In genomic region chr17:82698974-82699442, GRCh38 we compare ENCODE assay signal across 1 cellular context.
TF ChIP-seq lines count a peak whose summit lies in the region.

No MANE protein-coding gene starts in this region.

TF ChIP-seq in K562, 482 proteins besides CTCF, POLR2A, EP300 and RAD21 (continued from another document and continues in another):
- TF ChIP-seq ZNF232 (CRISPR knock-in tag; IDR thresholded peaks at IDR 0.05) (peak; percentile 59; the same call in 1 of the 2 replicates), ZNF3 (CRISPR knock-in tag; IDR thresholded peaks at IDR 0.05) (no peak), KDM4B (IDR thresholded peaks at IDR 0.05; ENCODE audit: borderline replicate concordance in 2 of 2, low read depth in 1 of 2) (no peak), ZNF696 (CRISPR knock-in tag; conservative IDR thresholded peaks at IDR 0.05) (no peak), ZBTB17 (CRISPR knock-in tag; IDR thresholded peaks at IDR 0.05) (no peak), ZNF75A (CRISPR knock-in tag; IDR thresholded peaks at IDR 0.05) (no peak), ZFX (CRISPR knock-in tag; IDR thresholded peaks at IDR 0.05) (peak; percentile 58; the same call in 1 of the 2 replicates), KDM1A (IDR thresholded peaks at IDR 0.05) (peak in 1 of 2 experiments; percentile 94; a peak in 2 of 4 replicates), RUNX1 (IDR thresholded peaks at IDR 0.05; ENCODE audit: low read depth) (no peak), SETDB1 (IDR thresholded peaks at IDR 0.05; ENCODE audit: low read length) (no peak), RERE (CRISPR knock-in tag; IDR thresholded peaks at IDR 0.05; ENCODE audit: borderline replicate concordance) (no peak), TCF7 (IDR thresholded peaks at IDR 0.05; ENCODE audit: borderline replicate concordance) (no peak), ZSCAN29 (IDR thresholded peaks at IDR 0.05) (no peak), HEY1 (CRISPR knock-in tag; IDR thresholded peaks at IDR 0.05; ENCODE audit: borderline replicate concordance) (no peak), PHB (CRISPR knock-in tag; IDR thresholded peaks at IDR 0.05) (no peak), ZNF695 (CRISPR knock-in tag; IDR thresholded peaks at IDR 0.05) (no peak), CTCFL (IDR thresholded peaks at IDR 0.05; ENCODE audit: borderline replicate concordance, insufficient read depth, low read depth, low read length, poor library complexity, severe bottlenecking) (no peak), CBX8 (IDR thresholded peaks at IDR 0.05; ENCODE audit: borderline replicate concordance, extremely low read depth, low read depth, low read length, poor library complexity, severe bottlenecking) (no peak), NR1H2 (CRISPR knock-in tag; IDR thresholded peaks at IDR 0.05) (no peak), HBP1 (CRISPR knock-in tag; IDR thresholded peaks at IDR 0.05) (no peak), HNRNPL (IDR thresholded peaks at IDR 0.05; ENCODE audit: low read depth, low read length) (no peak), FOXP4 (CRISPR knock-in tag; IDR thresholded peaks at IDR 0.05; ENCODE audit: borderline replicate concordance) (no peak), MNT (conservative IDR thresholded peaks at IDR 0.05) (peak; percentile 57 to 87), ZNF280A (IDR thresholded peaks at IDR 0.05; ENCODE audit: low read depth, partially characterized antibody) (no peak), HNRNPLL (IDR thresholded peaks at IDR 0.05; ENCODE audit: low read depth, low read length, poor library complexity, severe bottlenecking) (no peak), KLF10 (CRISPR knock-in tag; IDR thresholded peaks at IDR 0.05) (no peak), KDM2B (CRISPR knock-in tag; IDR thresholded peaks at IDR 0.05) (0 out of 2 replicates have a peak, but pooled peaks have one; percentile 39), ILF3 (IDR thresholded peaks at IDR 0.05; ENCODE audit: borderline replicate concordance) (no peak), MTA1 (IDR thresholded peaks at IDR 0.05; ENCODE audit: borderline replicate concordance) (no peak), NKRF (IDR thresholded peaks at IDR 0.05; ENCODE audit: borderline replicate concordance) (0 out of 2 replicates have a peak, but pooled peaks have one; percentile 30), SP1 (CRISPR knock-in tag; IDR thresholded peaks at IDR 0.05) (peak; percentile 40; the same call in 1 of the 2 replicates), ZFP1 (CRISPR knock-in tag; IDR thresholded peaks at IDR 0.05) (no peak), HMG20B (CRISPR knock-in tag; IDR thresholded peaks at IDR 0.05) (no peak), MXI1 (IDR thresholded peaks at IDR 0.05; ENCODE audit: low read depth, low read length) (no peak), MCM5 (IDR thresholded peaks at IDR 0.05; ENCODE audit: low read depth) (no peak), MYBL2 (IDR thresholded peaks at IDR 0.05; ENCODE audit: low read depth) (no peak), MYBL2 (CRISPR knock-in tag; IDR thresholded peaks at IDR 0.05; ENCODE audit: borderline replicate concordance) (no peak), ATF3 (IDR thresholded peaks at IDR 0.05) (no peak), ATF3 (CRISPR knock-in tag; conservative IDR thresholded peaks at IDR 0.05) (no peak), TEAD4 (IDR thresholded peaks at IDR 0.05; ENCODE audit: low read length) (no peak), TEAD4 (CRISPR knock-in tag; IDR thresholded peaks at IDR 0.05; ENCODE audit: borderline replicate concordance) (no peak; the same call in 1 of the 2 replicates), ZNF639 (CRISPR knock-in tag; conservative IDR thresholded peaks at IDR 0.05 in 1 of 2, IDR thresholded peaks at IDR 0.05 in 1 of 2) (no peak), KHSRP (IDR thresholded peaks at IDR 0.05) (no peak), SRF (CRISPR knock-in tag; IDR thresholded peaks at IDR 0.05) (no peak), ZKSCAN1 (IDR thresholded peaks at IDR 0.05; ENCODE audit: low read depth, low read length) (no peak), MIER1 (IDR thresholded peaks at IDR 0.05; ENCODE audit: low read depth) (no peak), HMGN3 (IDR thresholded peaks at IDR 0.05; ENCODE audit: borderline replicate concordance, extremely low read depth, insufficient read length, low read depth, low read length) (peak; percentile 8)
